In genomic region chr4:40419231-40419912, GRCh38 we compare ENCODE assay signal across 1 cellular context.
TF ChIP-seq lines count a peak whose summit lies in the region.

No MANE protein-coding gene starts in this region.

TF ChIP-seq in liver, 16 proteins besides CTCF, POLR2A, EP300 and RAD21 (continued from another document):
- no peak for TF ChIP-seq REST (IDR thresholded peaks at IDR 0.05)
- no peak for TF ChIP-seq ATF3 (IDR thresholded peaks at IDR 0.05)
- no peak for TF ChIP-seq GABPA (IDR thresholded peaks at IDR 0.05 in 1 of 2, conservative IDR thresholded peaks at IDR 0.05 in 1 of 2)
- TF ChIP-seq FOXA1 (IDR thresholded peaks at IDR 0.05), result peak; percentile 32
- peak; percentile 92 to 93 for TF ChIP-seq HNF4A (conservative IDR thresholded peaks at IDR 0.05)
